ENCODE assay signal across 13 cellular contexts in the genomic region with DNA sequence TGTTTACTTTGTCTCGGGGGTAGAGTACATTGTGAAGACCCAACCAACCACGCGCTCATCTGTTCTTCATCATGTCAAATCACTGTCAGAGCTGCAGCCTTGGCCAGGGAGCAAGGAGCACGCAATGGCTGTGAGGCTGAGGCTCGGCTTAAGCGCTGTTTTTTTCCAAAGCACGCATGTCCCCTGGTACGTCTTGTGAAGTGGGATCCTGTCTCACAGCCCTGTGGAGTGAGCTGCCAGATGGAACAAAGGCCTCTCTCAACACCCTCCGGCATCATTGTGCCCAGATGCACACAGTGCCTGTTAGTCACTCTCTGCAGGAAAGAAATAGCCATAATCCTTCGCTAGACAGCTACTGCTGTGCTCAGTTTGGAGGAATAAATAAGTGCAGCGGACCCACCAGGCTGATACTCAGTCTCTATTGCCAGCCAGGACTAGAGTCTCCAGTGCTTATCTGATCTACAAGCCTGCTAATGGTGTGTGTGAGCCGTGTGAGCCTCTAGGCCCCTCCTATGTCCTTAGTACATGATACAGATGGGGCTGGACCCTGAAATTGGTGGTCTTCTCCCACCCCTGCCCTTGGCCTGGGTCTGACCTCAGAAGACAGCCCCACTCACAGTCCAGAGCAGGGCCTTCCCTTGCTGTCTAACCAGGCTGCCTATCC.
DNase-seq lines count a peak whose midpoint lies in the region; TF ChIP-seq lines count a peak whose summit lies in the region.
"Had no signal": no experiment of that assay in that cellular context is flagged by ENCODE, and none has a peak within 500 bp of the region (broad histone marks: within the 10 kb centered on the region; RNA-seq: fewer than 3 reads in every experiment).

No MANE protein-coding gene starts in this region.

- intact Hi-C loops in PC-9 (cut with micrococcal nuclease; ENCODE audit: unreplicated experiment), result no loop called here

- H3K36me3 ChIP-seq in PC-9 (ENCODE audit: low read depth), result no peaks in the 10 kb centered on the region
- H3K36me3 ChIP-seq: BLaER1 treated with 17β-estradiol and CSF1 and Interleukin-3, amounts not matched to agents 10 nM and 100 nM; gastroesophageal sphincter had no signal

- no TSS peak for BruUV-seq in PC-9 (replicated peaks; lab: Mats Ljungman, UMichigan)

- DNase-seq in NCI-H345 treated with DMSO at 0.1 percent for 48 hours (lab: John Stamatoyannopoulos, UW; ENCODE audit: unreplicated experiment) (peak; percentile 98), astrocyte of the hippocampus (ENCODE audit: low read depth, low spot score) (peak; percentile 65), hypothalamus (lab: John Stamatoyannopoulos, UW) (peak in 38 of 51 donors; percentile 4 to 80 (median 32)), substantia nigra (lab: John Stamatoyannopoulos, UW) (peak in 43 of 49 donors; percentile 5 to 70 (median 40)), NCI-H1105 treated with DMSO at 0.1 percent for 48 hours (lab: John Stamatoyannopoulos, UW) (no peak), PC-9 (no peak), NCI-H1930 (lab: John Stamatoyannopoulos, UW) (no peak)
- DNase-seq: activated CD4-positive, alpha-beta memory T cell treated with anti-CD3 and anti-CD28 coated beads, Interleukin-2, amount 10 ng/mL, durations not matched to agents 7 days and 5 days; stimulated activated CD4-positive, alpha-beta T cell treated with anti-CD3 and anti-CD28 coated beads, Interleukin-4, amount 100 ng/mL, for 24 hours; stimulated activated CD8-positive, alpha-beta memory T cell treated with anti-CD3 and anti-CD28 coated beads, Interleukin-4, amount 100 ng/mL, for 48 hours; SW 1271 had no signal

- no peaks in the 10 kb centered on the region for H3K4me1 ChIP-seq in PC-9 (replicated peaks; ENCODE audit: insufficient read depth)
- H3K4me1 ChIP-seq: BLaER1 treated with 17β-estradiol and CSF1 and Interleukin-3, amounts not matched to agents 10 nM and 100 nM; gastroesophageal sphincter had no signal

- no peaks in the 10 kb centered on the region for H3K9me2 ChIP-seq in PC-9 (ENCODE audit: insufficient read depth)

- H3F3A ChIP-seq in PC-9 (ENCODE audit: insufficient read depth, low read depth), result no peaks in the 10 kb centered on the region

- H3K27me3 ChIP-seq in PC-9 (ENCODE audit: insufficient read depth, low read depth), result no peaks in the 10 kb centered on the region
- H3K27me3 ChIP-seq: BLaER1 treated with 17β-estradiol and CSF1 and Interleukin-3, amounts not matched to agents 10 nM and 100 nM; gastroesophageal sphincter had no signal

- H3K4me3 ChIP-seq in PC-9, result no peak overlapping the region
- H3K4me3 ChIP-seq: BLaER1 treated with 17β-estradiol and CSF1 and Interleukin-3, amounts not matched to agents 10 nM and 100 nM; gastroesophageal sphincter had no signal

- peak overlapping the region; percentile 86 for H3K27ac ChIP-seq in substantia nigra (ENCODE audit: low read depth, low read length, poor library complexity, severe bottlenecking)
- H3K27ac ChIP-seq in PC-9, result no peak overlapping the region
- H3K27ac ChIP-seq: BLaER1 treated with 17β-estradiol and CSF1 and Interleukin-3, amounts not matched to agents 10 nM and 100 nM; gastroesophageal sphincter had no signal

- H2AFZ ChIP-seq in PC-9, result no peak overlapping the region

- H3K79me2 ChIP-seq in PC-9 (ENCODE audit: low read depth), result no peaks in the 10 kb centered on the region

- no peaks in the 10 kb centered on the region for H3K9me3 ChIP-seq in PC-9 (ENCODE audit: insufficient read depth, low read depth)
- H3K9me3 ChIP-seq: BLaER1 treated with 17β-estradiol and CSF1 and Interleukin-3, amounts not matched to agents 10 nM and 100 nM; gastroesophageal sphincter had no signal

- POLR2A ChIA-PET in PC-9 (lab: Charles Lee; ENCODE audit: unreplicated experiment), result no interaction called here

- CTCF ChIA-PET in PC-9 (lab: Charles Lee), result no interaction called here

- H3K4me2 ChIP-seq in PC-9, result no peak overlapping the region
- H3K4me2 ChIP-seq: BLaER1 treated with 17β-estradiol and CSF1 and Interleukin-3, amounts not matched to agents 10 nM and 100 nM had no signal

- H4K20me1 ChIP-seq in PC-9 (ENCODE audit: insufficient read depth), result no peaks in the 10 kb centered on the region
- H4K20me1 ChIP-seq: BLaER1 treated with 17β-estradiol and CSF1 and Interleukin-3, amounts not matched to agents 10 nM and 100 nM had no signal

- no peak for TF ChIP-seq CTCF in PC-9 (conservative IDR thresholded peaks at IDR 0.05)

Comparison
In these comparisons a context has a peak if more than half of its experiments do, and no peak if none do; other contexts are left out.
1. DNase-seq: peak in NCI-H345 treated with DMSO at 0.1 percent for 48 hours (single experiment), astrocyte of the hippocampus (single experiment), hypothalamus (38 of 51) and substantia nigra (43 of 49); none in NCI-H1105 treated with DMSO at 0.1 percent for 48 hours (single experiment), PC-9 (0 of 2) and NCI-H1930 (0 of 2).